In genomic region chr3:120093119-120093922, GRCh38 we compare ENCODE assay signal across 8 cellular contexts. TPM values are rescaled to one million over a fixed set of nuclear protein-coding genes. Genes with fewer than 3 reads are reported as not detected.
DNase-seq lines count a peak whose midpoint lies in the region; ATAC-seq and TF ChIP-seq lines count a peak whose summit lies in the region.

No MANE protein-coding gene starts in this region.

- in situ Hi-C loops in astrocyte of the spinal cord (cut with HindIII; ENCODE audit: low sequenced_read_pairs) = no loop called here

- no peaks in the 10 kb centered on the region for H3K9me3 Mint-ChIP-seq in osteocyte (ENCODE audit: unreplicated experiment)

- H3K4me3 Mint-ChIP-seq in osteocyte (ENCODE audit: unreplicated experiment) = no peak overlapping the region

- TF ChIP-seq CTCF in heart left ventricle (IDR thresholded peaks at IDR 0.05) (no peak), astrocyte of the spinal cord (IDR thresholded peaks at IDR 0.05; ENCODE audit: low read depth, low read length) (no peak), osteocyte (IDR thresholded peaks at IDR 0.05) (no peak)

- no peaks in the 10 kb centered on the region for H3K36me3 Mint-ChIP-seq in osteocyte (ENCODE audit: unreplicated experiment)

- no peaks in the 10 kb centered on the region for H3K27me3 Mint-ChIP-seq in osteocyte (ENCODE audit: unreplicated experiment)

- no peaks in the 10 kb centered on the region for H3K27me3 ChIP-seq in heart left ventricle

- WGBS in heart left ventricle, 4 donors = 0 to 1% (median 0%) methylated on average over 22 of the region's 22 CpGs

- no peak overlapping the region for H3K27ac Mint-ChIP-seq in osteocyte (ENCODE audit: unreplicated experiment)

- no peak for ATAC-seq in heart left ventricle
- no peak for ATAC-seq in left cardiac atrium

- no peak for TF ChIP-seq POLR2A in heart left ventricle (IDR thresholded peaks at IDR 0.05)

- peak in 2 of 5 donors; percentile 41 to 84 for DNase-seq in heart left ventricle
- no peak for DNase-seq in left cardiac atrium
- DNase-seq in NCI-H69 (lab: John Stamatoyannopoulos, UW) = peak; percentile 93
- DNase-seq in astrocyte of the spinal cord (ENCODE audit: low read depth, low spot score) = peak; percentile 88
- DNase-seq in kidney glomerular epithelial cell (lab: John Stamatoyannopoulos, UW) = peak; percentile 25
- DNase-seq in stimulated activated CD8-positive, alpha-beta memory T cell treated with anti-CD3 and anti-CD28 coated beads, Interleukin-4, amount 100 ng/mL, for 48 hours = peak; percentile 47
- DNase-seq in osteocyte (ENCODE audit: extremely low spot score, unreplicated experiment) = no peak
- no peak for DNase-seq in iPS-NIHi11 (ENCODE audit: low spot score)

- H3K4me3 ChIP-seq in heart left ventricle (peak overlapping the region; percentile 71 to 96 (median 86)), astrocyte of the spinal cord (ENCODE audit: low read depth, low read length) (peak overlapping the region; percentile 95)

- intact Hi-C loops in heart left ventricle (cut with DNase I) = loop anchor here in 8 of 10 donors (5.0 to 10.0 kb wide), 10 partner anchors 51 to 461 kb away; no protein-coding TSS in a partner anchor
- intact Hi-C loops in left cardiac atrium (cut with DNase I) = loop anchor here (5.0 to 10.0 kb wide), 2 partner anchors 199 to 201 kb away; no protein-coding TSS in a partner anchor

- H3K4me1 ChIP-seq in heart left ventricle = peaks cover 11 to 51% (median 41%) of the 10 kb centered on the region in 12 donors

- peak overlapping the region; percentile 95 to 100 (median 99) for H3K27ac ChIP-seq in heart left ventricle

- H3K4me1 Mint-ChIP-seq in osteocyte (ENCODE audit: unreplicated experiment) = peaks cover 27% of the 10 kb centered on the region

- H3K9me3 ChIP-seq in heart left ventricle = no peaks in the 10 kb centered on the region

- peaks cover 0 to under 1% (median 0%) of the 10 kb centered on the region in 9 donors for H3K36me3 ChIP-seq in heart left ventricle

RNA-seq across cellular contexts. Expression of gene GSK3B, which starts 0.9 kb away (rescaled TPM):
- total RNA-seq in heart left ventricle (10 to 100 TPM; 36.5 to 58.9 (median 49.8) TPM), left cardiac atrium (10 to 100 TPM; 37.0 to 39.1 TPM), osteocyte (80.0 and 84.8 TPM in 2 replicates)
- 10 to 100 TPM in 1 of 2 donors, 1 to 10 TPM in 1; 8.8 to 26.9 TPM for polyA plus RNA-seq in heart left ventricle

Comparison
In these comparisons a context has a peak if more than half of its experiments do, and no peak if none do; other contexts are left out.
1. DNase-seq: peak in NCI-H69 (single experiment), astrocyte of the spinal cord (single experiment), kidney glomerular epithelial cell (single experiment) and stimulated activated CD8-positive, alpha-beta memory T cell treated with anti-CD3 and anti-CD28 coated beads, Interleukin-4, amount 100 ng/mL, for 48 hours (single experiment); none in left cardiac atrium (single experiment), osteocyte (single experiment) and iPS-NIHi11 (single experiment).